Comparison of ENCODE assay signal across 28 cellular contexts in the genomic region with DNA sequence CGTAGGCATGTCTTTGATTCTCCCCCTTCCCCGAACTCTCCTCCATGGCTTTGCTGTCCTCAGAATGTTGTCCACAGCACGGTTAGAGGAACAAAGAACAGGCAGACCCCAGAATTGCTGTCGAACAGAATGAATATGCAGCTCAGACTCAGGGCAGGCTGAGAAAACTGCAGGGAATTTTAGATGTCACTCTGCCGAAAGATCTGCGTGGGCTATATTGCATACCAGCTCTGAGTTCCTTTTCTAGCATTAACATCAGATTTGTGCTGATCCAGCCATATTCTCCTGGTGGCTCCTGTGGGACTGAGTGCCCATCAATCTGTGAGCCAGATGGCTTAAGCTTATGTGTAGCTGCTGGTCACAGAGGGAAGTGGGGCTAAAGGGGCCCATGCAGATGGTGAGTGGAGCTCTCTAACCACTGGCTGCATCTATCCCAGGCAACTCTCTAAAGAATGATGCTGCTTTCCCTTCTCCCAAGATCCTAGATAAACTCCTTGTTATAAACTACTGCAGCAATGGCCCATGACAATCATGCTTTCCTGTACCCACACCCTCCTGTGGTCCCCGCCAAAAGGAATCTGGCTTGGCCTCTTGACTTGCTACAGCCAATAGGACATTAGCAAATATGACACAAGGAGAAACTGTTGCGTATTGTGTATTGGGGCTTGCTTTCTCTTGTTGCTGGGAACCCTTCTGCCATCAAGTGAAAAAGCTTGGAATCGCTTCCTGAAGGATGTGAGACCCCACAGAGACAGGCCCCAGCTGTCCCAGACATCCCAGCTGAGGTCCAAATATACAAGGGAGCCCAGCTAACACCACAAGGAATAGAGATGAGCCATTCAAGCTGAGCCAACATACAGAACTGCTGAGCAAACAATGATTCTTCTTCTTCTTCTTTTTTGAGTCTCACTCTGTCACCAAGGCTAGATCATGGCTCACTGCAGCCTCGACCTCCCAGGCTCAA.
A peak's percentile ranks its signal among the peaks of the same experiment; 100 is the strongest.
DNase-seq lines count a peak whose midpoint lies in the region; ATAC-seq, FAIRE-seq and TF ChIP-seq lines count a peak whose summit lies in the region.
"Had no signal": no experiment of that assay in that cellular context is flagged by ENCODE, and none has a peak within 500 bp of the region (broad histone marks: within the 10 kb centered on the region; RNA-seq: fewer than 3 reads in every experiment).

No MANE protein-coding gene starts in this region.

- FAIRE-seq in H1 (lab: Jason Lieb, UNC), result no peak
- FAIRE-seq: colon, pancreas had no signal

- no peak overlapping the region for H3K18ac ChIP-seq in H1 (ENCODE audit: extremely low read depth, low read length)

- H3K4me2 ChIP-seq in H1 (ENCODE audit: insufficient read depth in 1 of 2, low read depth in 2 of 2, low read length in 2 of 2), result no peak overlapping the region
- H3K4me2 ChIP-seq in hepatocyte, result no peak overlapping the region

- no peaks in the 10 kb centered on the region for H3K27me3 ChIP-seq in CD4-positive, alpha-beta T cell (ENCODE audit: control insufficient read depth, insufficient read depth, low read length)
- H3K27me3 ChIP-seq in H1 (replicated peaks in 1 of 4; ENCODE audit: control insufficient read depth in 3 of 4, extremely low read depth in 1 of 4, insufficient read depth in 3 of 4, low read length in 3 of 4) (no peaks in the 10 kb centered on the region), hepatocyte (no peaks in the 10 kb centered on the region)
- H3K27me3 ChIP-seq: brain microvascular endothelial cell, heart left ventricle, pancreas had no signal

- H4K20me1 ChIP-seq in H1 (replicated peaks in 1 of 2; ENCODE audit: control insufficient read depth in 1 of 2, insufficient read depth in 2 of 2, low read length in 2 of 2), result peaks cover 0 to 8% of the 10 kb centered on the region in 2 experiments
- H4K20me1 ChIP-seq in hepatocyte (ENCODE audit: insufficient read depth, poor library complexity, severe bottlenecking), result no peaks in the 10 kb centered on the region

- H3K56ac ChIP-seq in H1 (replicated peaks; ENCODE audit: insufficient read length, low read depth, low read length), result no peak overlapping the region

- peaks cover 11% of the 10 kb centered on the region for H3K79me1 ChIP-seq in H1 (ENCODE audit: low read depth, low read length)

- TF ChIP-seq RAD21 in H1 (IDR thresholded peaks at IDR 0.05 in 1 of 2, conservative IDR thresholded peaks at IDR 0.05 in 1 of 2; ENCODE audit: low read depth in 2 of 2, low read length in 2 of 2), result no peak

- no peaks in the 10 kb centered on the region for H3K9me2 ChIP-seq in hepatocyte (replicated peaks; ENCODE audit: insufficient read depth)

- no peak overlapping the region for H2BK12ac ChIP-seq in H1 (ENCODE audit: low read depth, low read length)

- no peak overlapping the region for H2BK20ac ChIP-seq in H1 (ENCODE audit: low read length)

- H3K27ac Mint-ChIP-seq in CD4-positive, alpha-beta T cell, result peak overlapping the region; percentile 21
- H3K27ac Mint-ChIP-seq in nephron (peak overlapping the region; percentile 44 to 86 (median 55)), mesothelial cell of epicardium (no peak overlapping the region)
- no peak overlapping the region for H3K27ac Mint-ChIP-seq in activated T-cell treated with anti-CD3 and anti-CD28 coated beads, Interleukin-2, amount 50 U/mL, for 24 hours
- H3K27ac Mint-ChIP-seq: activated CD4-positive, alpha-beta T cell treated with anti-CD3 and anti-CD28 coated beads for 36 hours had no signal

- no peak for ATAC-seq in CD4-positive, alpha-beta T cell (ENCODE audit: poor library complexity)
- ATAC-seq in GM18520 (IDR thresholded peaks at IDR 0.05; ENCODE audit: unreplicated experiment), result no peak
- ATAC-seq: activated CD4-positive, alpha-beta T cell treated with anti-CD3 and anti-CD28 coated beads for 36 hours; left colon; natural killer cell had no signal

- peaks cover 4 to 82% of the 10 kb centered on the region in 2 experiments; a peak in 3 of 4 replicates for H3K79me2 ChIP-seq in H1 (ENCODE audit: control insufficient read depth in 1 of 2, insufficient read depth in 2 of 2, low read length in 2 of 2)
- H3K79me2 ChIP-seq in hepatocyte, result peaks cover 58% of the 10 kb centered on the region

- H4K5ac ChIP-seq in H1 (ENCODE audit: insufficient read length, low read depth, low read length), result no peak overlapping the region

- H3K4me1 ChIP-seq in H1 (replicated peaks in 1 of 4; ENCODE audit: control insufficient read depth in 3 of 4, insufficient read depth in 4 of 4, low read length in 3 of 4) (peaks cover 0 to 5% (median 2%) of the 10 kb centered on the region in 4 experiments; a peak in 3 of 7 replicates), hepatocyte (ENCODE audit: insufficient read depth) (no peaks in the 10 kb centered on the region)
- H3K4me1 ChIP-seq: pancreas had no signal

- intact Hi-C loops in CD4-positive, alpha-beta T cell (cut with DNase I, micrococcal nuclease), result no loop called here

- peaks cover 6% of the 10 kb centered on the region for H3K9me3 Mint-ChIP-seq in CD4-positive, alpha-beta T cell
- H3K9me3 Mint-ChIP-seq in nephron (peaks cover 9% of the 10 kb centered on the region), mesothelial cell of epicardium (peaks cover 18% of the 10 kb centered on the region)
- H3K9me3 Mint-ChIP-seq in activated T-cell treated with anti-CD3 and anti-CD28 coated beads, Interleukin-2, amount 50 U/mL, for 24 hours, result peaks cover 2% of the 10 kb centered on the region
- H3K9me3 Mint-ChIP-seq: natural killer cell had no signal

- peaks cover 71% of the 10 kb centered on the region for H3K36me3 Mint-ChIP-seq in CD4-positive, alpha-beta T cell (ENCODE audit: low read depth)
- H3K36me3 Mint-ChIP-seq in nephron (ENCODE audit: low read depth) (peaks cover 24% of the 10 kb centered on the region), mesothelial cell of epicardium (peaks cover 43% of the 10 kb centered on the region)
- peaks cover 66% of the 10 kb centered on the region for H3K36me3 Mint-ChIP-seq in activated T-cell treated with anti-CD3 and anti-CD28 coated beads, Interleukin-2, amount 50 U/mL, for 24 hours (ENCODE audit: low read depth)
- H3K36me3 Mint-ChIP-seq: natural killer cell had no signal

- no peak overlapping the region for H2BK120ac ChIP-seq in H1 (replicated peaks; ENCODE audit: low read depth, low read length)

- H3K4me1 Mint-ChIP-seq in CD4-positive, alpha-beta T cell (ENCODE audit: low read depth), result peaks cover 68% of the 10 kb centered on the region
- H3K4me1 Mint-ChIP-seq in nephron (peaks cover 13% of the 10 kb centered on the region), mesothelial cell of epicardium (peaks cover 8% of the 10 kb centered on the region)
- H3K4me1 Mint-ChIP-seq in activated T-cell treated with anti-CD3 and anti-CD28 coated beads, Interleukin-2, amount 50 U/mL, for 24 hours (ENCODE audit: low read depth), result peaks cover 57% of the 10 kb centered on the region

- no peak overlapping the region for H2AFZ ChIP-seq in H1 (ENCODE audit: low read length)
- no peak overlapping the region for H2AFZ ChIP-seq in hepatocyte

- TF ChIP-seq CTCF in CD4-positive, alpha-beta T cell (IDR thresholded peaks at IDR 0.05), result no peak
- TF ChIP-seq CTCF in H1 (IDR thresholded peaks at IDR 0.05; ENCODE audit: control extremely low read depth in 1 of 3, insufficient read depth in 1 of 3, low read depth in 1 of 3, low read length in 3 of 3) (no peak), nephron (IDR thresholded peaks at IDR 0.05; ENCODE audit: unreplicated experiment in 3 of 3) (peak in 1 of 3 experiments; percentile 11), hepatocyte (IDR thresholded peaks at IDR 0.05; ENCODE audit: poor library complexity) (no peak), mesothelial cell of epicardium (IDR thresholded peaks at IDR 0.05; ENCODE audit: unreplicated experiment) (no peak)

- H3K27me3 Mint-ChIP-seq in CD4-positive, alpha-beta T cell, result no peaks in the 10 kb centered on the region
- H3K27me3 Mint-ChIP-seq in nephron (ENCODE audit: low read depth) (no peaks in the 10 kb centered on the region), mesothelial cell of epicardium (ENCODE audit: low read depth) (no peaks in the 10 kb centered on the region)
- H3K27me3 Mint-ChIP-seq in activated T-cell treated with anti-CD3 and anti-CD28 coated beads, Interleukin-2, amount 50 U/mL, for 24 hours, result no peaks in the 10 kb centered on the region
- H3K27me3 Mint-ChIP-seq: activated CD4-positive, alpha-beta T cell treated with anti-CD3 and anti-CD28 coated beads for 36 hours had no signal

- no peak overlapping the region for H3K23ac ChIP-seq in H1 (ENCODE audit: insufficient read length)

- peak overlapping the region; percentile 19; the same call in 1 of the 2 replicates for H2BK5ac ChIP-seq in H1 (ENCODE audit: low read depth, low read length)

- no peaks in the 10 kb centered on the region for H3K23me2 ChIP-seq in H1 (ENCODE audit: low read depth, low read length)

- H3K36me3 ChIP-seq in H1 (ENCODE audit: control insufficient read depth in 2 of 4, insufficient read depth in 4 of 4, low read length in 3 of 4) (peaks cover 0 to 31% (median 13%) of the 10 kb centered on the region in 4 experiments; a peak in 6 of 8 replicates), hepatocyte (replicated peaks; ENCODE audit: insufficient read depth, low read depth) (no peaks in the 10 kb centered on the region)
- H3K36me3 ChIP-seq: brain microvascular endothelial cell, pancreas had no signal

- no peak for DNase-seq in CD4-positive, alpha-beta T cell
- DNase-seq in NCI-H524 (lab: John Stamatoyannopoulos, UW) (peak; percentile 95 to 97), H1 (ENCODE audit: low read depth in 1 of 2, low spot score in 2 of 2) (no peak), hepatocyte (ENCODE audit: low spot score) (no peak), mesothelial cell of epicardium (ENCODE audit: low spot score in 2 of 2, unreplicated experiment in 2 of 2) (no peak)
- no peak for DNase-seq in activated T-cell treated with anti-CD3 and anti-CD28 coated beads, Interleukin-2, amount 50 U/mL, for 24 hours
- DNase-seq: activated CD4-positive, alpha-beta T cell treated with anti-CD3 and anti-CD28 coated beads for 36 hours; activated CD8-positive, alpha-beta memory T cell treated with anti-CD3 and anti-CD28 coated beads for 24 hours; activated gamma-delta T cell treated with Interleukin-2 at 50 U/mL for 16 hours; brain microvascular endothelial cell; effector memory CD4-positive, alpha-beta T cell; EL; heart left ventricle; KG1; left colon; natural killer cell; NCI-H1417; NCI-H2029 treated with DMSO at 0.1 percent for 48 hours; NCI-H2227 treated with DMSO at 0.1 percent for 48 hours; NCI-H748 treated with DMSO at 0.1 percent for 48 hours; pancreas; RPMI8226; stimulated activated CD4-positive, alpha-beta T cell treated with anti-CD3 and anti-CD28 coated beads, Interleukin-2, amount 100 ng/mL, for 24 hours; T-helper 1 cell had no signal

- no peak overlapping the region for H4K8ac ChIP-seq in H1 (ENCODE audit: extremely low read depth, insufficient read depth, low read length)

- no peak overlapping the region for H3K4ac ChIP-seq in H1 (replicated peaks; ENCODE audit: insufficient read length, low read depth, low read length)

- no peak overlapping the region for H3K9ac ChIP-seq in H1 (replicated peaks in 1 of 4; ENCODE audit: extremely low read depth in 1 of 4, low read depth in 3 of 4, low read length in 3 of 4)

- H2AK5ac ChIP-seq in H1 (ENCODE audit: low read depth, low read length), result no peak overlapping the region

- H3K27ac ChIP-seq in CD4-positive, alpha-beta T cell (ENCODE audit: low read depth, low read length), result no peak overlapping the region
- no peak overlapping the region for H3K27ac ChIP-seq in H1 (ENCODE audit: low read depth, low read length)
- no peak overlapping the region for H3K27ac ChIP-seq in hepatocyte
- H3K27ac ChIP-seq: brain microvascular endothelial cell, C4-2B, heart left ventricle, pancreas had no signal

- no peaks in the 10 kb centered on the region for H3K9me3 ChIP-seq in CD4-positive, alpha-beta T cell (ENCODE audit: control insufficient read depth, low read length)
- H3K9me3 ChIP-seq in H1 (ENCODE audit: insufficient read depth in 2 of 2, low read depth in 1 of 2, low read length in 1 of 2) (peaks cover 18% of the 10 kb centered on the region in 2 experiments; a peak in 3 of 4 replicates), hepatocyte (ENCODE audit: low read depth) (no peaks in the 10 kb centered on the region)
- H3K9me3 ChIP-seq: pancreas had no signal

- WGBS in H1 (ENCODE audit: extremely low coverage in 1 of 2, insufficient coverage in 1 of 2, insufficient read length in 1 of 2, insufficient replicate concordance in 2 of 2, low coverage in 1 of 2, low lambda C conversion rate in 2 of 2, missing lambda C conversion rate in 1 of 2), 2 experiments, result 94% methylated on average over 10 of the region's 10 CpGs; no CpG with 5 or more reads in 1 of the 2 experiments
- 87% methylated on average over 10 of the region's 10 CpGs for whole genome bisulfite sequencing in hepatocyte (ENCODE audit: low lambda C conversion rate, missing lambda C conversion rate)

- H3K14ac ChIP-seq in H1 (ENCODE audit: insufficient read length), result no peak overlapping the region

- no peak for TF ChIP-seq EP300 in H1 (IDR thresholded peaks at IDR 0.05; ENCODE audit: borderline replicate concordance in 1 of 2, low read depth in 2 of 2, low read length in 2 of 2)

- H3K4me3 ChIP-seq in H1 (ENCODE audit: extremely low read depth in 1 of 4, insufficient read depth in 2 of 4, low read depth in 3 of 4, low read length in 4 of 4) (no peak overlapping the region), hepatocyte (no peak overlapping the region)
- H3K4me3 ChIP-seq: heart left ventricle, pancreas had no signal

- no peak overlapping the region for H3K4me3 Mint-ChIP-seq in CD4-positive, alpha-beta T cell
- H3K4me3 Mint-ChIP-seq in nephron, result no peak overlapping the region
- H3K4me3 Mint-ChIP-seq in activated T-cell treated with anti-CD3 and anti-CD28 coated beads, Interleukin-2, amount 50 U/mL, for 24 hours, result no peak overlapping the region
- no peak overlapping the region for H3K4me3 Mint-ChIP-seq in mesothelial cell of epicardium
- H3K4me3 Mint-ChIP-seq: activated CD4-positive, alpha-beta T cell treated with anti-CD3 and anti-CD28 coated beads for 36 hours; natural killer cell had no signal

- TF ChIP-seq POLR2A in H1 (IDR thresholded peaks at IDR 0.05; ENCODE audit: control extremely low read depth in 1 of 2, low read depth in 2 of 2, low read length in 2 of 2), result no peak; a peak in 1 of 3 replicates

- POLR2A ChIA-PET in CD4-positive, alpha-beta T cell (lab: Charles Lee), result no interaction called here
- POLR2A ChIA-PET in H1 (lab: Charles Lee; ENCODE audit: partially characterized antibody), result interaction anchor here (1.0 to 1.3 kb wide), 2 partner anchors 9 to 11 kb away, joined by 3 to 4 read pairs; no protein-coding TSS in a partner anchor

- no peak overlapping the region for H4K91ac ChIP-seq in H1 (replicated peaks; ENCODE audit: insufficient read length, low read length)

- CTCF ChIA-PET in CD4-positive, alpha-beta T cell (lab: Charles Lee), result no interaction called here
- CTCF ChIA-PET in H1 (lab: Charles Lee; ENCODE audit: partially characterized antibody), result interaction anchor here (1.1 to 1.3 kb wide), 3 partner anchors 10 to 25 kb away, joined by 3 read pairs; no protein-coding TSS in a partner anchor

- H2BK15ac ChIP-seq in H1 (ENCODE audit: low read length), result no peak overlapping the region

Comparison
In these comparisons a context has a peak if more than half of its experiments do, and no peak if none do; other contexts are left out.
1. DNase-seq: peak in NCI-H524 (2 of 2); none in CD4-positive, alpha-beta T cell (0 of 10), H1 (0 of 2), activated T-cell treated with anti-CD3 and anti-CD28 coated beads, Interleukin-2, amount 50 U/mL, for 24 hours (single experiment), hepatocyte (single experiment) and mesothelial cell of epicardium (0 of 2).
2. H3K27ac Mint-ChIP-seq: peak in CD4-positive, alpha-beta T cell (single experiment) and nephron (3 of 3); none in activated T-cell treated with anti-CD3 and anti-CD28 coated beads, Interleukin-2, amount 50 U/mL, for 24 hours (single experiment) and mesothelial cell of epicardium (single experiment).